25 cellular contexts compared by ENCODE assay signal in the genomic region with DNA sequence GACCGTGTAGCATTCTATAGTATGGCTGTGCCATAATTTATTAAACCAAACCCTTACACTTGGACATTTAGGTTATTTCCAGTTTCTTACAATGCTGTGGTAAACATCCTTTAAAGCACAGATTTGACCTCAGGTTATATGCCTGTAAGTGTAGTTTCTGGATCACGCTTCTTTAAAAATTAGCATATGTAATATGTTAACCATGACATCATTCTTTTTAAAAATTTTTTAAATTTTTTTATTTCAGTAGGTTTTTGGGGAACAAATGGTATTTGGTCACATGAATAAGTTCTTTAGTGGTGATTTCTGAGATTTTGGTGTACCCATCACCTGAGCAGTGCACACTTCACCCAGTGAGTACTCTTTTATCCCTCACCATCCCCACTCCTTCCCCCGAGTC. TPM values are rescaled to one million over a fixed set of nuclear protein-coding genes. Genes with fewer than 3 reads are reported as not detected.
A peak's percentile ranks its signal among the peaks of the same experiment; 100 is the strongest.
DNase-seq lines count a peak whose midpoint lies in the region; ATAC-seq, FAIRE-seq and TF ChIP-seq lines count a peak whose summit lies in the region.
"Had no signal": no experiment of that assay in that cellular context is flagged by ENCODE, and none has a peak within 500 bp of the region (broad histone marks: within the 10 kb centered on the region; RNA-seq: fewer than 3 reads in every experiment).

No MANE protein-coding gene starts in this region.

- H3K4me2 ChIP-seq in IMR-90 (ENCODE audit: low read depth, low read length), result no peak overlapping the region
- H3K4me2 ChIP-seq in neuronal stem cell (ENCODE audit: insufficient read depth, low read length, poor library complexity, severe bottlenecking), result no peak overlapping the region
- H3K4me2 ChIP-seq: BLaER1 had no signal

- no peak for TF ChIP-seq RAD21 in IMR-90 (IDR thresholded peaks at IDR 0.05; ENCODE audit: low read length)

- H3K23ac ChIP-seq in IMR-90 (ENCODE audit: low read depth, low read length) (no peak overlapping the region), neuronal stem cell (ENCODE audit: low read depth, low read length, poor library complexity) (no peak overlapping the region)

- H2BK12ac ChIP-seq in neuronal stem cell (ENCODE audit: low read length), result no peak overlapping the region

- dilution Hi-C loops in IMR-90 (cut with HindIII; ENCODE audit: low sequenced_read_pairs, unreplicated experiment), result no loop called here

- no peak overlapping the region for H3K27ac ChIP-seq in HEK293 (ENCODE audit: extremely low read depth, low read depth, low read length)
- no peak overlapping the region for H3K27ac ChIP-seq in IMR-90 (ENCODE audit: insufficient read depth, low read length)
- no peak overlapping the region for H3K27ac ChIP-seq in neuronal stem cell (replicated peaks; ENCODE audit: low read length)
- H3K27ac ChIP-seq: BLaER1 had no signal

- TF ChIP-seq CTCF in HEK293 (tag by site-specific recombination; IDR thresholded peaks at IDR 0.05) (no peak), IMR-90 (conservative IDR thresholded peaks at IDR 0.05; ENCODE audit: low read depth, low read length) (no peak)

- H3K36me3 ChIP-seq in HEK293 (ENCODE audit: control insufficient read depth in 2 of 2, insufficient read depth in 1 of 2, low read length in 2 of 2) (no peaks in the 10 kb centered on the region; a peak in 1 of 3 replicates), IMR-90 (ENCODE audit: control insufficient read depth, insufficient read depth, low read length) (peaks cover 10% of the 10 kb centered on the region), neuronal stem cell (replicated peaks in 1 of 2; ENCODE audit: control insufficient read depth in 2 of 2, insufficient read depth in 2 of 2, low read length in 2 of 2) (peaks cover 0 to 8% of the 10 kb centered on the region in 2 donors)
- H3K36me3 ChIP-seq: BE2C had no signal

- H3K18ac ChIP-seq in IMR-90 (ENCODE audit: low read depth, low read length), result no peak overlapping the region
- H3K18ac ChIP-seq in neuronal stem cell (ENCODE audit: low read length), result no peak overlapping the region

- no peak overlapping the region for H2BK5ac ChIP-seq in IMR-90 (ENCODE audit: low read depth, low read length, poor library complexity, severe bottlenecking)
- no peak overlapping the region for H2BK5ac ChIP-seq in neuronal stem cell (ENCODE audit: low read length)

- no peak overlapping the region for H4K5ac ChIP-seq in IMR-90 (ENCODE audit: low read depth, low read length)

- CTCF ChIA-PET in HEK293 (lab: Yijun Ruan, JAX) (no interaction called here), IMR-90 (lab: Yijun Ruan, JAX) (no interaction called here)

- H3K4ac ChIP-seq in IMR-90 (ENCODE audit: low read depth, low read length) (no peak overlapping the region), neuronal stem cell (ENCODE audit: low read length) (no peak overlapping the region)

- intact Hi-C loops in IMR-90 (cut with micrococcal nuclease), result no loop called here

- TF ChIP-seq POLR2A in IMR-90 (IDR thresholded peaks at IDR 0.05; ENCODE audit: low read depth, low read length), result 0 out of 2 replicates have a peak, but pooled peaks have one; percentile 5

- peaks cover 10% of the 10 kb centered on the region for H3K9me1 ChIP-seq in IMR-90 (ENCODE audit: insufficient read depth, low read length)

- no peak overlapping the region for H2BK15ac ChIP-seq in IMR-90 (ENCODE audit: low read depth, low read length)
- H2BK15ac ChIP-seq in neuronal stem cell (ENCODE audit: low read length), result no peak overlapping the region

- H2BK120ac ChIP-seq in IMR-90 (ENCODE audit: low read depth, low read length) (no peak overlapping the region), neuronal stem cell (ENCODE audit: low read depth, low read length) (no peak overlapping the region)

- WGBS in IMR-90 (ENCODE audit: extremely low coverage in 2 of 2, insufficient read length in 1 of 2), 2 experiments, result no CpG with 5 or more reads among the region's 3 CpGs
- no CpG with 5 or more reads among the region's 3 CpGs for WGBS in neuronal stem cell (ENCODE audit: extremely low coverage in 2 of 2, insufficient read length in 2 of 2, insufficient replicate concordance in 1 of 2), 2 donors

- no peak overlapping the region for H3K4me3 ChIP-seq in HEK293 (ENCODE audit: low read depth, low read length)
- no peak overlapping the region for H3K4me3 ChIP-seq in IMR-90 (ENCODE audit: insufficient read depth, low read depth, low read length)
- H3K4me3 ChIP-seq in neuronal stem cell (ENCODE audit: low read length in 2 of 2), result no peak overlapping the region
- H3K4me3 ChIP-seq: BLaER1 had no signal

- no peak overlapping the region for H3K14ac ChIP-seq in IMR-90 (replicated peaks; ENCODE audit: low read depth, low read length)
- H3K14ac ChIP-seq in neuronal stem cell (ENCODE audit: low read length), result no peak overlapping the region

- H3K56ac ChIP-seq in IMR-90 (ENCODE audit: extremely low read depth, insufficient read depth, low read length), result no peak overlapping the region

- FAIRE-seq in G401.6 (lab: Jason Lieb, UNC), result peak; percentile 3
- FAIRE-seq: A204.1, GM12892, GM18507 had no signal

- H3K27me3 ChIP-seq in IMR-90 (ENCODE audit: control insufficient read depth, insufficient read depth, low read length), result no peaks in the 10 kb centered on the region
- no peaks in the 10 kb centered on the region for H3K27me3 ChIP-seq in neuronal stem cell (ENCODE audit: control insufficient read depth in 3 of 3, insufficient read depth in 3 of 3, low read depth in 1 of 3, low read length in 3 of 3)
- H3K27me3 ChIP-seq: BLaER1 had no signal

- H3K79me1 ChIP-seq in IMR-90 (ENCODE audit: low read depth in 1 of 2, low read length in 2 of 2) (peaks cover 15 to 44% of the 10 kb centered on the region in 2 experiments), neuronal stem cell (ENCODE audit: low read depth, low read length) (no peaks in the 10 kb centered on the region)

- H4K8ac ChIP-seq in IMR-90 (ENCODE audit: low read depth in 2 of 2, low read length in 2 of 2) (no peak overlapping the region), neuronal stem cell (ENCODE audit: low read depth, low read length) (no peak overlapping the region)

- POLR2A ChIA-PET in HEK293 (lab: Yijun Ruan, JAX) (no interaction called here), IMR-90 (lab: Charles Lee; ENCODE audit: unreplicated experiment) (no interaction called here)

- DNase-seq in IMR-90, result no peak
- no peak for DNase-seq in neuronal stem cell (ENCODE audit: low spot score)
- DNase-seq: 8988T; ACHN; BE2C; C1 segment of cervical spinal cord; CD4-positive, alpha-beta memory T cell; CD4-positive, CD25-positive, alpha-beta regulatory T cell; CD8-positive, alpha-beta memory T cell; COR-L47; DMS 273 treated with DMSO at 0.1 percent for 48 hours; DMS153; DMS53; DMS79; DND-41; EL; GF-D8 had no signal

- peaks cover 52% of the 10 kb centered on the region for H4K20me1 ChIP-seq in IMR-90 (ENCODE audit: insufficient read depth, low read length)

- H3K4me1 ChIP-seq in HEK293 (ENCODE audit: control insufficient read depth, insufficient read depth, low read length) (no peaks in the 10 kb centered on the region), IMR-90 (ENCODE audit: control insufficient read depth, insufficient read depth, low read length) (peaks cover 7% of the 10 kb centered on the region), neuronal stem cell (ENCODE audit: control insufficient read depth in 2 of 2, insufficient read depth in 1 of 2, low read depth in 1 of 2, low read length in 2 of 2) (peaks cover 2 to 3% of the 10 kb centered on the region in 2 donors)
- H3K4me1 ChIP-seq: BE2C, BLaER1 had no signal

- H2BK20ac ChIP-seq in IMR-90 (ENCODE audit: low read depth, low read length), result no peak overlapping the region

- no peak overlapping the region for H2AFZ ChIP-seq in IMR-90 (replicated peaks; ENCODE audit: low read length, poor library complexity)
- no peak overlapping the region for H2AFZ ChIP-seq in neuronal stem cell (ENCODE audit: low read length)

- H3K9me3 ChIP-seq in HEK293 (ENCODE audit: control insufficient read depth, insufficient read depth, low read depth, low read length) (no peaks in the 10 kb centered on the region), IMR-90 (ENCODE audit: control insufficient read depth, insufficient read depth, low read length) (no peaks in the 10 kb centered on the region), neuronal stem cell (replicated peaks in 1 of 2; ENCODE audit: control insufficient read depth in 2 of 2, insufficient read depth in 1 of 2, low read depth in 1 of 2, low read length in 2 of 2) (peaks cover 0 to 9% of the 10 kb centered on the region in 2 donors)
- H3K9me3 ChIP-seq: BE2C had no signal

- H2AK5ac ChIP-seq in IMR-90 (ENCODE audit: low read depth, low read length) (no peak overlapping the region), neuronal stem cell (ENCODE audit: low read depth, low read length) (no peak overlapping the region)

- H2AK9ac ChIP-seq in IMR-90 (replicated peaks; ENCODE audit: low read depth, low read length, poor library complexity), result no peak overlapping the region

- no peak overlapping the region for H3K9ac ChIP-seq in IMR-90 (ENCODE audit: low read depth, low read length)
- no peak overlapping the region for H3K9ac ChIP-seq in neuronal stem cell (ENCODE audit: low read depth, low read length, poor library complexity)
- H3K9ac ChIP-seq: BLaER1 had no signal

- no TSS peak for BruUV-seq in IMR-90 (replicated peaks; lab: Mats Ljungman, UMichigan)

- in situ Hi-C loops in IMR-90 (cut with MboI; ENCODE audit: low sequenced_read_pairs), result no loop called here

- no peak overlapping the region for H4K91ac ChIP-seq in IMR-90 (ENCODE audit: insufficient read depth, low read depth, low read length)
- no peak overlapping the region for H4K91ac ChIP-seq in neuronal stem cell (ENCODE audit: low read depth, low read length, poor library complexity)

- no peak for ATAC-seq in IMR-90 (ENCODE audit: low read depth)
- no peak for ATAC-seq in HG03135 (IDR thresholded peaks at IDR 0.05; ENCODE audit: unreplicated experiment)
- ATAC-seq in GM19324 (IDR thresholded peaks at IDR 0.05; ENCODE audit: low FRiP score, unreplicated experiment), result no peak

TF ChIP-seq in HEK293, 187 proteins besides CTCF, POLR2A, EP300 and RAD21 (continues in another document):
- no peak for TF ChIP-seq REPIN1 (tag by site-specific recombination; IDR thresholded peaks at IDR 0.05; ENCODE audit: low read depth)

TF ChIP-seq in IMR-90, 13 proteins besides CTCF, POLR2A, EP300 and RAD21 (continues in another document):
- TF ChIP-seq FOS (IDR thresholded peaks at IDR 0.05; ENCODE audit: low read depth, low read length), result no peak
- TF ChIP-seq NFE2L2 (IDR thresholded peaks at IDR 0.05; ENCODE audit: low read depth, low read length), result no peak
- no peak for TF ChIP-seq CHD1 (IDR thresholded peaks at IDR 0.05; ENCODE audit: low read depth, low read length)
- no peak for TF ChIP-seq BHLHE40 (IDR thresholded peaks at IDR 0.05; ENCODE audit: low read depth, low read length)
- TF ChIP-seq MXI1 (IDR thresholded peaks at IDR 0.05; ENCODE audit: borderline replicate concordance, low read depth, low read length), result no peak

RNA-seq across cellular contexts. Expression of a gene that starts 18.3 kb away (rescaled TPM):
- 36.7 and 38.2 TPM in 2 replicates for total RNA-seq in IMR-90 (2012; rRNA removed)
- polyA plus RNA-seq in IMR-90 (2012; rRNA removed), result 20.0 and 22.9 TPM in 2 replicates
- 9.1 and 12.2 TPM in 2 replicates for polyA plus RNA-seq in IMR-90 (2012; cell fraction: cytosol; rRNA removed)
- polyA plus RNA-seq in IMR-90 (2012; cell fraction: nucleus; rRNA removed; ENCODE audit: low replicate concordance), result 27.3 and 38.9 TPM in 2 replicates
- polyA plus RNA-seq in neuronal stem cell (2013, experiment 1 of 2), result 5.1 TPM
- polyA plus RNA-seq in neuronal stem cell (2013, experiment 2 of 2), result 6.0 TPM
- polyA plus RNA-seq: CD8-positive, alpha-beta memory T cell had no signal
